28 cellular contexts compared by ENCODE assay signal in genomic region chr6:71044753-71045152, GRCh38.
"Had no signal": no experiment of that assay in that cellular context is flagged by ENCODE, and none has a peak within 500 bp of the region (broad histone marks: within the 10 kb centered on the region; RNA-seq: fewer than 3 reads in every experiment).

No MANE protein-coding gene starts in this region.

- ATAC-seq: effector memory CD8-positive, alpha-beta T cell; esophagus mucosa; gastrocnemius medialis; gastroesophageal sphincter; heart left ventricle; heart right ventricle had no signal

- H3K36me3 ChIP-seq: colonic mucosa, esophagus muscularis mucosa, esophagus squamous epithelium, gastrocnemius medialis, gastroesophageal sphincter, heart left ventricle, heart right ventricle had no signal

- H3K27ac ChIP-seq: colonic mucosa, coronary artery, dorsolateral prefrontal cortex, epithelial cell of prostate, esophagus muscularis mucosa, esophagus squamous epithelium, foreskin keratinocyte, gastrocnemius medialis, gastroesophageal sphincter, heart left ventricle, heart right ventricle had no signal

- H3K4me3 ChIP-seq: colonic mucosa, coronary artery, dorsolateral prefrontal cortex, esophagus muscularis mucosa, esophagus squamous epithelium, gastrocnemius medialis, gastroesophageal sphincter, heart left ventricle, heart right ventricle had no signal

- FAIRE-seq: colon, endometrium, endothelial cell of umbilical vein, frontal cortex had no signal

- H3K9me3 ChIP-seq: colonic mucosa, esophagus muscularis mucosa, esophagus squamous epithelium, gastrocnemius medialis, gastroesophageal sphincter, heart left ventricle, heart right ventricle had no signal

- H3K4me1 ChIP-seq: colonic mucosa, esophagus muscularis mucosa, esophagus squamous epithelium, foreskin keratinocyte, gastroesophageal sphincter had no signal

- H3K27me3 ChIP-seq: colonic mucosa, dorsolateral prefrontal cortex, esophagus muscularis mucosa, foreskin keratinocyte, gastrocnemius medialis, gastroesophageal sphincter, heart left ventricle, heart right ventricle had no signal

- DNase-seq: colonic mucosa; cortex of kidney; dermis blood vessel endothelial cell; dorsolateral prefrontal cortex; effector CD4-positive, alpha-beta T cell; effector CD8-positive, alpha-beta T cell; effector memory CD4-positive, alpha-beta T cell; effector memory CD8-positive, alpha-beta T cell; endodermal cell; erythroblast; esophagus squamous epithelium; foreskin fibroblast; foreskin keratinocyte; foreskin melanocyte; gastrocnemius medialis; glutamatergic neuron; head of caudate nucleus; heart left ventricle; heart right ventricle had no signal
